ENCODE assay signal across 8 cellular contexts in genomic region chr12:46473634-46474201, GRCh38.
A peak's percentile ranks its signal among the peaks of the same experiment; 100 is the strongest.
DNase-seq lines count a peak whose midpoint lies in the region; ATAC-seq and TF ChIP-seq lines count a peak whose summit lies in the region.

No MANE protein-coding gene starts in this region.

- no peak for TF ChIP-seq POLR2A in GM18505 (IDR thresholded peaks at IDR 0.05; ENCODE audit: borderline replicate concordance, extremely low read depth, insufficient read depth, insufficient read length)

- H3K4me3 Mint-ChIP-seq in immature natural killer cell = peak overlapping the region; percentile 26 to 80 (median 59)
- H3K4me3 Mint-ChIP-seq in stimulated activated memory B cell treated with anti-CD40 and anti-IgM and Interleukin-4, amounts not matched to agents 10 μg/mL and 1 μg/mL and 100 μg/mL, for 72 hours = peak overlapping the region; percentile 27

- DNase-seq in AG08395 (ENCODE audit: low spot score) = peak; percentile 90
- peak; percentile 50 for DNase-seq in NCI-H2196 (lab: John Stamatoyannopoulos, UW; ENCODE audit: unreplicated experiment)
- DNase-seq in astrocyte of the cerebellum (ENCODE audit: low read depth) = peak; percentile 84
- no peak for DNase-seq in immature natural killer cell
- DNase-seq in activated CD4-positive, alpha-beta T cell treated with anti-CD3 and anti-CD28 coated beads for 48 hours = no peak

- no peaks in the 10 kb centered on the region for H3K9me3 Mint-ChIP-seq in immature natural killer cell
- H3K9me3 Mint-ChIP-seq in stimulated activated memory B cell treated with anti-CD40 and anti-IgM and Interleukin-4, amounts not matched to agents 10 μg/mL and 1 μg/mL and 100 μg/mL, for 72 hours = no peaks in the 10 kb centered on the region

- peak; percentile 77 for ATAC-seq in GM18505 (IDR thresholded peaks at IDR 0.05; ENCODE audit: unreplicated experiment)
- ATAC-seq in HG02885 (IDR thresholded peaks at IDR 0.05; ENCODE audit: poor library complexity, unreplicated experiment) = peak; percentile 84
- peak; percentile 72 for ATAC-seq in stimulated activated memory B cell treated with anti-CD40 and anti-IgM and Interleukin-4, amounts not matched to agents 10 μg/mL and 1 μg/mL and 100 μg/mL, for 72 hours

- H3K27ac Mint-ChIP-seq in immature natural killer cell = peak overlapping the region; percentile 77 to 91 (median 84)
- H3K27ac Mint-ChIP-seq in stimulated activated memory B cell treated with anti-CD40 and anti-IgM and Interleukin-4, amounts not matched to agents 10 μg/mL and 1 μg/mL and 100 μg/mL, for 72 hours = peak overlapping the region; percentile 59

- H3K27me3 Mint-ChIP-seq in immature natural killer cell (ENCODE audit: low read depth in 3 of 3) = no peaks in the 10 kb centered on the region
- no peaks in the 10 kb centered on the region for H3K27me3 Mint-ChIP-seq in stimulated activated memory B cell treated with anti-CD40 and anti-IgM and Interleukin-4, amounts not matched to agents 10 μg/mL and 1 μg/mL and 100 μg/mL, for 72 hours

- peaks cover 45 to 55% of the 10 kb centered on the region in 2 donors for H3K4me1 Mint-ChIP-seq in immature natural killer cell
- peaks cover 29% of the 10 kb centered on the region for H3K4me1 Mint-ChIP-seq in stimulated activated memory B cell treated with anti-CD40 and anti-IgM and Interleukin-4, amounts not matched to agents 10 μg/mL and 1 μg/mL and 100 μg/mL, for 72 hours

- in situ Hi-C loops in astrocyte of the cerebellum (cut with HindIII; ENCODE audit: low sequenced_read_pairs) = no loop called here

- TF ChIP-seq CTCF in astrocyte of the cerebellum (IDR thresholded peaks at IDR 0.05; ENCODE audit: low read depth, low read length, missing control alignments) = no peak

- H3K36me3 Mint-ChIP-seq in immature natural killer cell = peaks cover 8 to 18% (median 16%) of the 10 kb centered on the region in 3 donors
- peaks cover 16% of the 10 kb centered on the region for H3K36me3 Mint-ChIP-seq in stimulated activated memory B cell treated with anti-CD40 and anti-IgM and Interleukin-4, amounts not matched to agents 10 μg/mL and 1 μg/mL and 100 μg/mL, for 72 hours

- H3K4me3 ChIP-seq in astrocyte of the cerebellum (ENCODE audit: low read depth, low read length) = no peak overlapping the region

Comparison
In these comparisons a context has a peak if more than half of its experiments do, and no peak if none do; other contexts are left out.
1. DNase-seq: peak in AG08395 (single experiment), NCI-H2196 (single experiment) and astrocyte of the cerebellum (single experiment); none in immature natural killer cell (0 of 3) and activated CD4-positive, alpha-beta T cell treated with anti-CD3 and anti-CD28 coated beads for 48 hours (single experiment).
2. Peak in every context shown above with its lines, with median percentiles within 50 percentile points of each other: ATAC-seq.